Comparison of ENCODE assay signal across 8 cellular contexts in genomic region chr14:53055003-53055402, GRCh38.
DNase-seq lines count a peak whose midpoint lies in the region; ATAC-seq and TF ChIP-seq lines count a peak whose summit lies in the region.

No MANE protein-coding gene starts in this region.

- peak; percentile 67 for TF ChIP-seq CTCF in thoracic aorta (IDR thresholded peaks at IDR 0.05)

- no peaks in the 10 kb centered on the region for H3K9me3 ChIP-seq in thoracic aorta

- peaks cover 4 to 17% of the 10 kb centered on the region in 2 donors for H3K4me1 ChIP-seq in thoracic aorta (ENCODE audit: control insufficient read depth in 1 of 2, low read depth in 2 of 2)

- H3K36me3 ChIP-seq in thoracic aorta: no peaks in the 10 kb centered on the region

- H3K4me3 Mint-ChIP-seq in activated CD8-positive, alpha-beta memory T cell treated with anti-CD3 and anti-CD28 coated beads, Interleukin-2, amount 10 ng/mL, durations not matched to agents 7 days and 5 days: no peak overlapping the region

- H3K4me1 Mint-ChIP-seq in activated CD8-positive, alpha-beta memory T cell treated with anti-CD3 and anti-CD28 coated beads, Interleukin-2, amount 10 ng/mL, durations not matched to agents 7 days and 5 days: peaks cover 4% of the 10 kb centered on the region

- ATAC-seq in activated CD8-positive, alpha-beta memory T cell treated with anti-CD3 and anti-CD28 coated beads, Interleukin-2, amount 10 ng/mL, durations not matched to agents 7 days and 5 days: peak; percentile 69
- ATAC-seq in HG02981 (IDR thresholded peaks at IDR 0.05; ENCODE audit: unreplicated experiment) (peak; percentile 59), thoracic aorta (ENCODE audit: insufficient number of reproducible peaks, low FRiP score, low read depth) (no peak), GM19455 (IDR thresholded peaks at IDR 0.05; ENCODE audit: unreplicated experiment) (no peak)

- H3K9me3 Mint-ChIP-seq in activated CD8-positive, alpha-beta memory T cell treated with anti-CD3 and anti-CD28 coated beads, Interleukin-2, amount 10 ng/mL, durations not matched to agents 7 days and 5 days (ENCODE audit: low read depth): no peaks in the 10 kb centered on the region

- no peak overlapping the region for H3K4me3 ChIP-seq in thoracic aorta

- peaks cover 29% of the 10 kb centered on the region for H3K36me3 Mint-ChIP-seq in activated CD8-positive, alpha-beta memory T cell treated with anti-CD3 and anti-CD28 coated beads, Interleukin-2, amount 10 ng/mL, durations not matched to agents 7 days and 5 days

- CTCF ChIA-PET in activated CD8-positive, alpha-beta memory T cell treated with anti-CD3 and anti-CD28 coated beads, Interleukin-2, amount 10 ng/mL, durations not matched to agents 7 days and 5 days (lab: Charles Lee): interaction anchor here (0.9 to 4.0 kb wide), 10 partner anchors 9 to 250 kb away, joined by 3 to 14 read pairs (median 5); partner anchors contain the start of gene DDHD1

- no peaks in the 10 kb centered on the region for H3K27me3 Mint-ChIP-seq in activated CD8-positive, alpha-beta memory T cell treated with anti-CD3 and anti-CD28 coated beads, Interleukin-2, amount 10 ng/mL, durations not matched to agents 7 days and 5 days

- H3K27ac Mint-ChIP-seq in activated CD8-positive, alpha-beta memory T cell treated with anti-CD3 and anti-CD28 coated beads, Interleukin-2, amount 10 ng/mL, durations not matched to agents 7 days and 5 days: no peak overlapping the region

- DNase-seq in activated CD8-positive, alpha-beta memory T cell treated with anti-CD3 and anti-CD28 coated beads, Interleukin-2, amount 10 ng/mL, durations not matched to agents 7 days and 5 days: no peak
- DNase-seq in activated CD8-positive, alpha-beta memory T cell treated with anti-CD3 and anti-CD28 coated beads for 24 hours: no peak
- DNase-seq in NCI-H524 treated with DMSO at 0.1 percent for 48 hours (lab: John Stamatoyannopoulos, UW) (peak; percentile 23), brain pericyte (ENCODE audit: low read depth, low spot score) (peak; percentile 40), iris pigment epithelial cell (ENCODE audit: low read depth) (peak; percentile 65), thoracic aorta (ENCODE audit: low spot score) (no peak)

- H3K27me3 ChIP-seq in thoracic aorta (replicated peaks; ENCODE audit: insufficient read depth): no peaks in the 10 kb centered on the region

- H3K27ac ChIP-seq in thoracic aorta: no peak overlapping the region

Comparison
In these comparisons a context has a peak if more than half of its experiments do, and no peak if none do; other contexts are left out.
1. ATAC-seq: peak in activated CD8-positive, alpha-beta memory T cell treated with anti-CD3 and anti-CD28 coated beads, Interleukin-2, amount 10 ng/mL, durations not matched to agents 7 days and 5 days (single experiment) and HG02981 (single experiment); none in thoracic aorta (single experiment) and GM19455 (single experiment).
2. DNase-seq: peak in NCI-H524 treated with DMSO at 0.1 percent for 48 hours (single experiment), brain pericyte (single experiment) and iris pigment epithelial cell (single experiment); none in activated CD8-positive, alpha-beta memory T cell treated with anti-CD3 and anti-CD28 coated beads, Interleukin-2, amount 10 ng/mL, durations not matched to agents 7 days and 5 days (single experiment), activated CD8-positive, alpha-beta memory T cell treated with anti-CD3 and anti-CD28 coated beads for 24 hours (single experiment) and thoracic aorta (single experiment).